Comparison of ENCODE assay signal across 8 cellular contexts in genomic region chr19:16447015-16447384, GRCh38. TPM values are rescaled to one million over a fixed set of nuclear protein-coding genes. Genes with fewer than 3 reads are reported as not detected.
DNase-seq lines count a peak whose midpoint lies in the region; TF ChIP-seq lines count a peak whose summit lies in the region.

No MANE protein-coding gene starts in this region.

- intact Hi-C loops in cardiac septum (cut with DNase I) (loop anchor here (2.0 kb wide), 1 partner anchor 18 kb away; no protein-coding TSS in a partner anchor), spleen (cut with DNase I; ENCODE audit: low total_unique reads) (no loop called here)

- WGBS in spleen, 5 donors: 0 to 5% (median 1%) methylated on average over 2 to 4 of the region's 4 CpGs

- in situ Hi-C loops in GM13976 (cut with MboI; ENCODE audit: low sequenced_read_pairs, unreplicated experiment): no loop called here

- no peak for TF ChIP-seq POLR2A in spleen (IDR thresholded peaks at IDR 0.05)

- peak overlapping the region; percentile 57 to 91 (median 84) for H3K27ac ChIP-seq in spleen

- peaks cover 37 to 100% (median 92%) of the 10 kb centered on the region in 6 donors for H3K4me1 ChIP-seq in spleen

- peak; percentile 70 for DNase-seq in GM13976 (ENCODE audit: low spot score)
- DNase-seq in LHCN-M2 (ENCODE audit: low read depth): peak; percentile 71
- peak; percentile 43 for DNase-seq in activated gamma-delta T cell (lab: John Stamatoyannopoulos, UW)
- DNase-seq in cardiac septum (ENCODE audit: low spot score): peak; percentile 94
- DNase-seq in spleen: peak; percentile 94
- DNase-seq in SHP77 (lab: John Stamatoyannopoulos, UW): no peak
- DNase-seq in NCI-H345 treated with DMSO at 0.1 percent for 48 hours (lab: John Stamatoyannopoulos, UW; ENCODE audit: unreplicated experiment): no peak
- no peak for DNase-seq in NCI-H187 (lab: John Stamatoyannopoulos, UW)

- no peaks in the 10 kb centered on the region for H3K27me3 ChIP-seq in spleen (replicated peaks in 1 of 7)

- H3K36me3 ChIP-seq in spleen: peaks cover 0 to under 1% (median 0%) of the 10 kb centered on the region in 6 donors

- TF ChIP-seq CTCF in GM13976 (IDR thresholded peaks at IDR 0.05; ENCODE audit: borderline replicate concordance, control extremely low read depth, extremely low read depth, insufficient read depth, missing control alignments) (no peak), spleen (IDR thresholded peaks at IDR 0.05 in 8 of 11, conservative IDR thresholded peaks at IDR 0.05 in 3 of 11) (no peak)

- H3K4me3 ChIP-seq in spleen: peak overlapping the region in 1 of 8 donors; percentile 55

- no peaks in the 10 kb centered on the region for H3K9me3 ChIP-seq in spleen

RNA-seq across cellular contexts. Expression of gene EPS15L1, which starts 24.8 kb away (rescaled TPM):
- total RNA-seq in LHCN-M2 (2014; rRNA removed) (9.3 and 10.8 TPM in 2 replicates), cardiac septum (48.4 TPM), spleen (10 to 100 TPM; 28.3 to 81.7 (median 50.3) TPM)
- polyA plus RNA-seq in LHCN-M2 (2012): 25.1 TPM
- 10 to 100 TPM; 17.0 to 29.3 (median 20.0) TPM for polyA plus RNA-seq in spleen

RNA-seq across cellular contexts. Expression of gene CALR3, which starts 49.0 kb away (rescaled TPM):
- 0.13 TPM in 1 of 2 replicates, not detected in the other for total RNA-seq in LHCN-M2 (2014; rRNA removed)
- polyA plus RNA-seq in LHCN-M2 (2012): not detected
- not detected for total RNA-seq in cardiac septum
- not detected for total RNA-seq in spleen
- under 1 TPM; 0.07 to 0.10 (median 0.08) TPM for polyA plus RNA-seq in spleen

RNA-seq across cellular contexts. Expression of gene C19orf44, which starts 49.2 kb away (rescaled TPM):
- total RNA-seq in LHCN-M2 (2014; rRNA removed): 2.4 and 3.8 TPM in 2 replicates
- 2.4 TPM for polyA plus RNA-seq in LHCN-M2 (2012)
- total RNA-seq in cardiac septum: 3.1 TPM
- total RNA-seq in spleen: 1 to 10 TPM; 3.1 to 7.5 (median 4.8) TPM
- 1 to 10 TPM; 2.3 to 4.3 (median 3.8) TPM for polyA plus RNA-seq in spleen

Comparison
In these comparisons a context has a peak if more than half of its experiments do, and no peak if none do; other contexts are left out.
1. DNase-seq: peak in GM13976 (single experiment), LHCN-M2 (single experiment), activated gamma-delta T cell (single experiment), cardiac septum (single experiment) and spleen (single experiment); none in SHP77 (0 of 2), NCI-H345 treated with DMSO at 0.1 percent for 48 hours (single experiment) and NCI-H187 (0 of 2).